7 cellular contexts compared by ENCODE assay signal in the genomic region with DNA sequence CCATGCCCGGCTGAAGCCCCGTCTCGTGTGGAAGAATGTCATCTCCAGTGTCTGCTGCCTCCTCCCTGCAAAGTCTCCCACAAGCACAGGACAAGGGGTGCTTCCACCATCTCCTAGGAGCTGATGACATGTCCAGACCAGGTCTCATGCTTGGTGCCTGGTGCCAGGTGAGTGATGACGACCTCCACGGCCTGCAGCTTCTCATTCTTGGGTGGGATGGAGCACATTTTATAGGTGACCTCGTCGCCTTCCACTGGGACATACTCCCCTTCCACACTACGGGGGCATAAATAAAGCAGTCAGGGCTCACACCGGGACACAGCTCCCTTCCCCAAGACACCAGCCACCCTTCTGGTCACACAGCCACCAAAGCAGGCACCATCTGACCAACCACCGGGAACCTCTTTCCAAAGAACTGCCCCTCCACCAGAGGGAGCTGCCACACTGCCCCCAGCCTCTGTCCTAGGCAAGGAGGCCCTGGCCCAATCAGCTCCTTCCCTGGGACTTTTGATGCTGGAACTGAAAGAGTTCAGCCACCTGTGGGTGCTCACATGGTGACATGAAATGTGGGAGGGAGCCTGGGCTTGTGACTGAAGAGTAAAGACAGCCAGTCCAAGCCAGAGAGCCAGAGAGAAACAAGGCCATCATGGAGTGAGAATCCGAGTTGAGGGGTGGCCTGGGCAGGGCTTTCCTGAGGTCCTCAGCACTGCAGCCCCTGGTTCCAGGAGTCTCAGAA. TPM values are rescaled to one million over a fixed set of nuclear protein-coding genes. Genes with fewer than 3 reads are reported as not detected.
DNase-seq lines count a peak whose midpoint lies in the region; ATAC-seq and TF ChIP-seq lines count a peak whose summit lies in the region.

No MANE protein-coding gene starts in this region.

- H2BK15ac ChIP-seq in neuronal stem cell (ENCODE audit: low read length): no peak overlapping the region

- peaks cover 18% of the 10 kb centered on the region for H3K79me1 ChIP-seq in neuronal stem cell (ENCODE audit: low read depth, low read length)

- CTCF ChIA-PET in mammary epithelial cell (lab: Charles Lee; ENCODE audit: low non-redundant PET): no interaction called here

- H3K4me3 ChIP-seq in DOHH2 (ENCODE audit: low read length) (no peak overlapping the region), mammary epithelial cell (replicated peaks in 1 of 3; ENCODE audit: insufficient read depth in 1 of 3, low read depth in 2 of 3, low read length in 3 of 3) (no peak overlapping the region), neuronal stem cell (ENCODE audit: low read length in 2 of 2) (no peak overlapping the region)

- H3K27ac ChIP-seq in DOHH2 (ENCODE audit: low read depth, low read length): no peak overlapping the region
- no peak overlapping the region for H3K27ac ChIP-seq in mammary epithelial cell (ENCODE audit: insufficient read depth, low read depth, low read length)
- H3K27ac ChIP-seq in neuronal stem cell (replicated peaks; ENCODE audit: low read length): no peak overlapping the region

- BruUV-seq in mammary epithelial cell (replicated peaks; lab: Mats Ljungman, UMichigan): no TSS peak

- no peaks in the 10 kb centered on the region for H3K9me3 ChIP-seq in DOHH2 (ENCODE audit: control insufficient read depth, insufficient read depth, low read length)
- no peaks in the 10 kb centered on the region for H3K9me3 ChIP-seq in mammary epithelial cell (replicated peaks; ENCODE audit: insufficient read depth, low read length)
- no peaks in the 10 kb centered on the region for H3K9me3 ChIP-seq in neuronal stem cell (replicated peaks in 1 of 2; ENCODE audit: control insufficient read depth in 2 of 2, insufficient read depth in 1 of 2, low read depth in 1 of 2, low read length in 2 of 2)

- no peak overlapping the region for H4K91ac ChIP-seq in neuronal stem cell (ENCODE audit: low read depth, low read length, poor library complexity)

- H2AFZ ChIP-seq in mammary epithelial cell (ENCODE audit: low read depth, low read length) (no peak overlapping the region), neuronal stem cell (ENCODE audit: low read length) (no peak overlapping the region)

- WGBS in mammary epithelial cell (ENCODE audit: low coverage, missing lambda C conversion rate): 80% methylated on average over 10 of the region's 11 CpGs
- no CpG with 5 or more reads among the region's 11 CpGs for WGBS in neuronal stem cell (ENCODE audit: extremely low coverage in 2 of 2, insufficient read length in 2 of 2, insufficient replicate concordance in 1 of 2), 2 donors

- no peak overlapping the region for H3K4ac ChIP-seq in neuronal stem cell (ENCODE audit: low read length)

- no peaks in the 10 kb centered on the region for H3K27me3 ChIP-seq in DOHH2 (ENCODE audit: control insufficient read depth, low read length)
- no peaks in the 10 kb centered on the region for H3K27me3 ChIP-seq in mammary epithelial cell (ENCODE audit: insufficient read depth, low read length)
- peaks cover 0 to 2% (median 0%) of the 10 kb centered on the region in 3 experiments for H3K27me3 ChIP-seq in neuronal stem cell (ENCODE audit: control insufficient read depth in 3 of 3, insufficient read depth in 3 of 3, low read depth in 1 of 3, low read length in 3 of 3)

- no peaks in the 10 kb centered on the region for H3K9me2 ChIP-seq in DOHH2 (replicated peaks; ENCODE audit: control insufficient read depth, low read length)

- H4K8ac ChIP-seq in neuronal stem cell (ENCODE audit: low read depth, low read length): no peak overlapping the region

- DNase-seq in mammary epithelial cell (no peak), neuronal stem cell (ENCODE audit: low spot score) (no peak), SHP77 (lab: John Stamatoyannopoulos, UW) (no peak), putamen (ENCODE audit: low spot score) (no peak)

- no peak overlapping the region for H2BK120ac ChIP-seq in neuronal stem cell (ENCODE audit: low read depth, low read length)

- no peak overlapping the region for H2BK5ac ChIP-seq in neuronal stem cell (ENCODE audit: low read length)

- ATAC-seq in HG03025 (IDR thresholded peaks at IDR 0.05; ENCODE audit: low FRiP score, unreplicated experiment): no peak

- H2BK12ac ChIP-seq in neuronal stem cell (ENCODE audit: low read length): no peak overlapping the region

- H3K23ac ChIP-seq in neuronal stem cell (ENCODE audit: low read depth, low read length, poor library complexity): peak overlapping the region; percentile 38

- H3K9ac ChIP-seq in mammary epithelial cell (ENCODE audit: insufficient read depth, low read length) (no peak overlapping the region), neuronal stem cell (ENCODE audit: low read depth, low read length, poor library complexity) (no peak overlapping the region)

- no peak overlapping the region for H2AK5ac ChIP-seq in neuronal stem cell (ENCODE audit: low read depth, low read length)

- H3K79me2 ChIP-seq in DOHH2 (ENCODE audit: control insufficient read depth, low read length) (peaks cover 24% of the 10 kb centered on the region), mammary epithelial cell (ENCODE audit: insufficient read depth, low read length) (peaks cover 22% of the 10 kb centered on the region)

- in situ Hi-C loops in mammary epithelial cell (cut with MboI; ENCODE audit: low sequenced_read_pairs in 2 of 2): no loop called here

- peaks cover 4% of the 10 kb centered on the region; the same call in 1 of the 2 replicates for H3F3A ChIP-seq in DOHH2 (ENCODE audit: control insufficient read depth, insufficient read depth)

- H4K20me1 ChIP-seq in DOHH2 (ENCODE audit: control insufficient read depth, insufficient read depth, low read depth, low read length) (peaks cover 3% of the 10 kb centered on the region; the same call in 1 of the 2 replicates), mammary epithelial cell (ENCODE audit: insufficient read depth, low read length) (no peaks in the 10 kb centered on the region)

- intact Hi-C loops in mammary epithelial cell (cut with micrococcal nuclease): no loop called here

- H3K4me2 ChIP-seq in DOHH2 (ENCODE audit: low read length) (no peak overlapping the region), mammary epithelial cell (ENCODE audit: insufficient read depth, low read depth, low read length) (no peak overlapping the region), neuronal stem cell (ENCODE audit: insufficient read depth, low read length, poor library complexity, severe bottlenecking) (no peak overlapping the region)

- H3K4me1 ChIP-seq in DOHH2 (ENCODE audit: control insufficient read depth, low read length) (peaks cover under 1% of the 10 kb centered on the region; the same call in 1 of the 2 replicates), mammary epithelial cell (ENCODE audit: insufficient read depth, low read length) (peaks cover 6% of the 10 kb centered on the region), neuronal stem cell (ENCODE audit: control insufficient read depth in 2 of 2, insufficient read depth in 1 of 2, low read depth in 1 of 2, low read length in 2 of 2) (peaks cover 5 to 14% of the 10 kb centered on the region in 2 donors)

- no peak overlapping the region for H3K14ac ChIP-seq in neuronal stem cell (ENCODE audit: low read length)

- H3K36me3 ChIP-seq in DOHH2 (ENCODE audit: control insufficient read depth, low read length) (peaks cover 83% of the 10 kb centered on the region), mammary epithelial cell (ENCODE audit: insufficient read depth, low read length) (peaks cover 11% of the 10 kb centered on the region), neuronal stem cell (replicated peaks in 1 of 2; ENCODE audit: control insufficient read depth in 2 of 2, insufficient read depth in 2 of 2, low read length in 2 of 2) (peaks cover 57 to 93% of the 10 kb centered on the region in 2 donors)

- no peak overlapping the region for H3K18ac ChIP-seq in neuronal stem cell (ENCODE audit: low read length)

- dilution Hi-C loops in mammary epithelial cell (cut with HindIII; ENCODE audit: low sequenced_read_pairs): no loop called here

- TF ChIP-seq CTCF in DOHH2 (IDR thresholded peaks at IDR 0.05; ENCODE audit: low read depth, low read length, poor library complexity, severe bottlenecking) (peak; percentile 42), LNCAP (IDR thresholded peaks at IDR 0.05) (0 out of 2 replicates have a peak, but pooled peaks have one; percentile 14), mammary epithelial cell (conservative IDR thresholded peaks at IDR 0.05 in 1 of 2, IDR thresholded peaks at IDR 0.05 in 1 of 2; ENCODE audit: extremely low read depth in 1 of 2, insufficient read depth in 1 of 2, low read depth in 1 of 2, low read length in 2 of 2) (peak; percentile 11 to 17)

RNA-seq across cellular contexts. Expression of a gene that starts 13.6 kb away (rescaled TPM):
- total RNA-seq in mammary epithelial cell: 10 to 100 TPM; 50.2 to 51.7 TPM
- 64.3 TPM for polyA plus RNA-seq in mammary epithelial cell
- polyA minus RNA-seq in mammary epithelial cell: 37.8 TPM
- polyA plus RNA-seq in neuronal stem cell (2013, experiment 1 of 2): 107 TPM
- 99.5 TPM for polyA plus RNA-seq in neuronal stem cell (2013, experiment 2 of 2)

RNA-seq across cellular contexts. Expression of a gene that starts 26.9 kb away (rescaled TPM):
- not detected for total RNA-seq in mammary epithelial cell
- polyA plus RNA-seq in mammary epithelial cell: not detected
- polyA minus RNA-seq in mammary epithelial cell: not detected
- polyA plus RNA-seq in neuronal stem cell (2013, experiment 1 of 2): not detected
- not detected for polyA plus RNA-seq in neuronal stem cell (2013, experiment 2 of 2)

RNA-seq across cellular contexts. Expression of a gene that starts 57.6 kb away (rescaled TPM):
- 10 to 100 TPM; 36.2 to 67.8 TPM for total RNA-seq in mammary epithelial cell
- 34.2 TPM for polyA plus RNA-seq in mammary epithelial cell
- polyA minus RNA-seq in mammary epithelial cell: 68.8 TPM
- polyA plus RNA-seq in neuronal stem cell (2013, experiment 1 of 2): 12.2 TPM
- polyA plus RNA-seq in neuronal stem cell (2013, experiment 2 of 2): 12.4 TPM

RNA-seq across cellular contexts. Expression of a gene that starts 57.8 kb away (rescaled TPM):
- total RNA-seq in mammary epithelial cell: 1 to 10 TPM; 4.5 to 9.8 TPM
- 10.8 TPM for polyA plus RNA-seq in mammary epithelial cell
- not detected for polyA minus RNA-seq in mammary epithelial cell
- polyA plus RNA-seq in neuronal stem cell (2013, experiment 1 of 2): 8.6 TPM
- polyA plus RNA-seq in neuronal stem cell (2013, experiment 2 of 2): 8.2 TPM
